Comparison of ENCODE assay signal across 8 cellular contexts in genomic region chr6:53359088-53359842, GRCh38. TPM values are rescaled to one million over a fixed set of nuclear protein-coding genes. Genes with fewer than 3 reads are reported as not detected.
A peak's percentile ranks its signal among the peaks of the same experiment; 100 is the strongest.
DNase-seq lines count a peak whose midpoint lies in the region; ATAC-seq and TF ChIP-seq lines count a peak whose summit lies in the region.

No MANE protein-coding gene starts in this region.

- no peaks in the 10 kb centered on the region for H3K27me3 Mint-ChIP-seq in activated CD4-positive, alpha-beta T cell treated with anti-CD3 and anti-CD28 coated beads for 36 hours

- DNase-seq in Ammon's horn (ENCODE audit: low spot score) (peak; percentile 98), NCI-H460 (ENCODE audit: extremely low read depth, low read depth) (peak; percentile 90), choroid plexus epithelial cell (ENCODE audit: low read depth) (peak; percentile 98), kidney tubule cell (ENCODE audit: low spot score) (peak; percentile 98)
- peak; percentile 95 for DNase-seq in activated CD4-positive, alpha-beta T cell treated with anti-CD3 and anti-CD28 coated beads for 36 hours
- DNase-seq in stimulated activated CD4-positive, alpha-beta T cell treated with anti-CD3 and anti-CD28 coated beads, Interleukin-15, amount 100 ng/mL, for 48 hours (ENCODE audit: low read depth in 2 of 2) = peak; percentile 83 to 87

- H3K36me3 Mint-ChIP-seq in activated CD4-positive, alpha-beta T cell treated with anti-CD3 and anti-CD28 coated beads for 36 hours (ENCODE audit: low read depth) = no peaks in the 10 kb centered on the region

- TF ChIP-seq CTCF in choroid plexus epithelial cell (conservative IDR thresholded peaks at IDR 0.05; ENCODE audit: low read depth, low read length) = no peak

- CTCF ChIA-PET in activated CD4-positive, alpha-beta T cell treated with anti-CD3 and anti-CD28 coated beads for 36 hours (lab: Charles Lee) = interaction anchor here (0.6 to 1.7 kb wide), 5 partner anchors 9 to 186 kb away, joined by 3 to 7 read pairs (median 3); partner anchors contain the start of gene GCLC

- H3K27ac Mint-ChIP-seq in activated CD4-positive, alpha-beta T cell treated with anti-CD3 and anti-CD28 coated beads for 36 hours = peak overlapping the region; percentile 98

- H3K9me3 Mint-ChIP-seq in activated CD4-positive, alpha-beta T cell treated with anti-CD3 and anti-CD28 coated beads for 36 hours (ENCODE audit: low read depth) = peaks cover 2% of the 10 kb centered on the region

- peak; percentile 94 for ATAC-seq in GM19043 (IDR thresholded peaks at IDR 0.05; ENCODE audit: low read depth, unreplicated experiment)
- ATAC-seq in HG03342 (IDR thresholded peaks at IDR 0.05; ENCODE audit: unreplicated experiment) = peak; percentile 92
- ATAC-seq in activated CD4-positive, alpha-beta T cell treated with anti-CD3 and anti-CD28 coated beads for 36 hours = peak; percentile 96

- POLR2A ChIA-PET in activated CD4-positive, alpha-beta T cell treated with anti-CD3 and anti-CD28 coated beads for 36 hours (lab: Charles Lee) = interaction anchor here (0.7 to 1.2 kb wide), 5 partner anchors 12 to 74 kb away, joined by 3 read pairs; no protein-coding TSS in a partner anchor

- intact Hi-C loops in activated CD4-positive, alpha-beta T cell treated with anti-CD3 and anti-CD28 coated beads for 36 hours (cut with DNase I, micrococcal nuclease) = loop anchor here (1.0 to 10.0 kb wide), 6 partner anchors 10 to 364 kb away; partner anchors contain the start of genes GCLC (in 1 of the 2) and GSTA4 (in 1 of the 2)

- H3K4me3 ChIP-seq in choroid plexus epithelial cell (ENCODE audit: low read depth, low read length) = peak overlapping the region; percentile 66

- peaks cover 45% of the 10 kb centered on the region for H3K4me1 Mint-ChIP-seq in activated CD4-positive, alpha-beta T cell treated with anti-CD3 and anti-CD28 coated beads for 36 hours

- peak overlapping the region; percentile 87 for H3K4me3 Mint-ChIP-seq in activated CD4-positive, alpha-beta T cell treated with anti-CD3 and anti-CD28 coated beads for 36 hours

RNA-seq across cellular contexts. Expression of gene ELOVL5, which starts 10.5 kb away (rescaled TPM):
- 55.4 and 60.7 TPM in 2 replicates for total RNA-seq in NCI-H460 (2014; rRNA removed; shearing (Covaris generic))
- 52.7 and 65.7 TPM in 2 replicates for polyA plus RNA-seq in NCI-H460 (2014; cell fraction: nucleus; rRNA removed)
- 100 to 1,000 TPM in 1 of 2 experiments, 10 to 100 TPM in 1; 98.1 to 106 TPM for total RNA-seq in activated CD4-positive, alpha-beta T cell treated with anti-CD3 and anti-CD28 coated beads for 36 hours

Comparison
In these comparisons a context has a peak if more than half of its experiments do, and no peak if none do; other contexts are left out.
1. Peak in every context shown above with its lines: DNase-seq, ATAC-seq and H3K4me3 ChIP-seq.